ENCODE assay signal across 1 cellular context in genomic region chr18:45702871-45703270, GRCh38.
TF ChIP-seq lines count a peak whose summit lies in the region.

No MANE protein-coding gene starts in this region.

TF ChIP-seq in HepG2, 621 proteins besides CTCF, POLR2A, EP300 and RAD21:
- TF ChIP-seq, protein P1, sequence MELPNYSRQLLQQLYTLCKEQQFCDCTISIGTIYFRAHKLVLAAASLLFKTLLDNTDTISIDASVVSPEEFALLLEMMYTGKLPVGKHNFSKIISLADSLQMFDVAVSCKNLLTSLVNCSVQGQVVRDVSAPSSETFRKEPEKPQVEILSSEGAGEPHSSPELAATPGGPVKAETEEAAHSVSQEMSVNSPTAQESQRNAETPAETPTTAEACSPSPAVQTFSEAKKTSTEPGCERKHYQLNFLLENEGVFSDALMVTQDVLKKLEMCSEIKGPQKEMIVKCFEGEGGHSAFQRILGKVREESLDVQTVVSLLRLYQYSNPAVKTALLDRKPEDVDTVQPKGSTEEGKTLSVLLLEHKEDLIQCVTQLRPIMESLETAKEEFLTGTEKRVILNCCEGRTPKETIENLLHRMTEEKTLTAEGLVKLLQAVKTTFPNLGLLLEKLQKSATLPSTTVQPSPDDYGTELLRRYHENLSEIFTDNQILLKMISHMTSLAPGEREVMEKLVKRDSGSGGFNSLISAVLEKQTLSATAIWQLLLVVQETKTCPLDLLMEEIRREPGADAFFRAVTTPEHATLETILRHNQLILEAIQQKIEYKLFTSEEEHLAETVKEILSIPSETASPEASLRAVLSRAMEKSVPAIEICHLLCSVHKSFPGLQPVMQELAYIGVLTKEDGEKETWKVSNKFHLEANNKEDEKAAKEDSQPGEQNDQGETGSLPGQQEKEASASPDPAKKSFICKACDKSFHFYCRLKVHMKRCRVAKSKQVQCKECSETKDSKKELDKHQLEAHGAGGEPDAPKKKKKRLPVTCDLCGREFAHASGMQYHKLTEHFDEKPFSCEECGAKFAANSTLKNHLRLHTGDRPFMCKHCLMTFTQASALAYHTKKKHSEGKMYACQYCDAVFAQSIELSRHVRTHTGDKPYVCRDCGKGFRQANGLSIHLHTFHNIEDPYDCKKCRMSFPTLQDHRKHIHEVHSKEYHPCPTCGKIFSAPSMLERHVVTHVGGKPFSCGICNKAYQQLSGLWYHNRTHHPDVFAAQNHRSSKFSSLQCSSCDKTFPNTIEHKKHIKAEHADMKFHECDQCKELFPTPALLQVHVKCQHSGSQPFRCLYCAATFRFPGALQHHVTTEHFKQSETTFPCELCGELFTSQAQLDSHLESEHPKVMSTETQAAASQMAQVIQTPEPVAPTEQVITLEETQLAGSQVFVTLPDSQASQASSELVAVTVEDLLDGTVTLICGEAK (IDR thresholded peaks at IDR 0.05) = no peak
- TF ChIP-seq, protein P1 (CRISPR knock-in tag; IDR thresholded peaks at IDR 0.05) = no peak
- TF ChIP-seq, protein P2, sequence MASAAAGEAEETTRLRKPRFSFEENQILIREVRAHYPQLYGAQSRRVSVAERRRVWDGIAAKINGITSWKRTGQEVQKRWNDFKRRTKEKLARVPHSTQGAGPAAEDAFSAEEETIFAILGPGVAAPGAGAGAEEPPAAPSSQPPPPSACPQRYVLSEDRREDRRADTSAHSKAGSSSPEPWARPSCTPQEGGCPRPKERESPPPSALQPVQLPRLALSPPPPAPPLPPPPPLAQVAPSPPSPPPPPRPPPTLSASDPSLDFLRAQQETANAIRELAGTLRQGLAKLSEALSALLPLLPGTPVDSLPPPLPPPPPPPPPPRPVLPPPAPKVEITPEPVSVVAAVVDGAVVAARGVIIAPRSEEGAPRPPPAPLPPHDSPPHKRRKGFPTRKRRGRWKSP (CRISPR knock-in tag; IDR thresholded peaks at IDR 0.05) = no peak
- TF ChIP-seq GABPA (IDR thresholded peaks at IDR 0.05; ENCODE audit: low read depth, low read length) (no peak), GABPA (CRISPR knock-in tag; IDR thresholded peaks at IDR 0.05; ENCODE audit: low read depth) (no peak), MIER3 (CRISPR knock-in tag; IDR thresholded peaks at IDR 0.05; ENCODE audit: borderline replicate concordance) (no peak), CEBPB (IDR thresholded peaks at IDR 0.05; ENCODE audit: borderline replicate concordance, low read depth, low read length) (no peak), ZNF747 (CRISPR knock-in tag; IDR thresholded peaks at IDR 0.05; ENCODE audit: borderline replicate concordance) (no peak), ZNF775 (CRISPR knock-in tag; IDR thresholded peaks at IDR 0.05; ENCODE audit: borderline replicate concordance) (no peak), ZNF629 (CRISPR knock-in tag; conservative IDR thresholded peaks at IDR 0.05) (no peak), SNAPC4 (CRISPR knock-in tag; IDR thresholded peaks at IDR 0.05) (no peak), ZNF737 (CRISPR knock-in tag; IDR thresholded peaks at IDR 0.05; ENCODE audit: borderline replicate concordance) (no peak), NPAS2 (CRISPR knock-in tag; IDR thresholded peaks at IDR 0.05; ENCODE audit: borderline replicate concordance) (no peak), FIP1L1 (IDR thresholded peaks at IDR 0.05; ENCODE audit: borderline replicate concordance, insufficient read depth, low read depth, low read length) (no peak), ZNF503 (CRISPR knock-in tag; IDR thresholded peaks at IDR 0.05) (no peak), KAT2B (IDR thresholded peaks at IDR 0.05; ENCODE audit: borderline replicate concordance, low read depth, low read length) (no peak), ETV6 (CRISPR knock-in tag; conservative IDR thresholded peaks at IDR 0.05) (no peak), ZNF230 (CRISPR knock-in tag; IDR thresholded peaks at IDR 0.05) (no peak)
